In genomic region chr10:79540930-79541329, GRCh38 we compare ENCODE assay signal across 12 cellular contexts. TPM values are rescaled to one million over a fixed set of nuclear protein-coding genes. Genes with fewer than 3 reads are reported as not detected.
DNase-seq lines count a peak whose midpoint lies in the region; ATAC-seq, FAIRE-seq and TF ChIP-seq lines count a peak whose summit lies in the region.
"Not testable (repeated sequence)": the region's sequence is repeated elsewhere in the genome, so short reads cannot be mapped to it uniquely, and the experiment has no call there.
"Had no signal": no experiment of that assay in that cellular context is flagged by ENCODE, and none has a peak within 500 bp of the region (broad histone marks: within the 10 kb centered on the region; RNA-seq: fewer than 3 reads in every experiment).

No MANE protein-coding gene starts in this region.

- not testable (repeated sequence) for TF ChIP-seq CTCF in activated CD8-positive, alpha-beta T cell treated with anti-CD3 and anti-CD28 coated beads for 36 hours (IDR thresholded peaks at IDR 0.05)

- CTCF ChIA-PET in activated CD8-positive, alpha-beta T cell treated with anti-CD3 and anti-CD28 coated beads for 36 hours (lab: Charles Lee), result not testable (repeated sequence)

- intact Hi-C loops in activated CD8-positive, alpha-beta T cell treated with anti-CD3 and anti-CD28 coated beads for 36 hours (cut with micrococcal nuclease), result not testable (repeated sequence)

- POLR2A ChIA-PET in activated CD8-positive, alpha-beta T cell treated with anti-CD3 and anti-CD28 coated beads for 36 hours (lab: Charles Lee), result not testable (repeated sequence)

- H3K4me3 Mint-ChIP-seq in activated CD8-positive, alpha-beta T cell treated with anti-CD3 and anti-CD28 coated beads for 36 hours, result not testable (repeated sequence)

- not testable (repeated sequence) for H3K27me3 Mint-ChIP-seq in activated CD8-positive, alpha-beta T cell treated with anti-CD3 and anti-CD28 coated beads for 36 hours

- peak; percentile 97 for ATAC-seq in GM19043 (IDR thresholded peaks at IDR 0.05; ENCODE audit: low read depth, unreplicated experiment)
- ATAC-seq in GM21447 (IDR thresholded peaks at IDR 0.05; ENCODE audit: unreplicated experiment), result peak; percentile 94
- peak; percentile 92 for ATAC-seq in HG02623 (IDR thresholded peaks at IDR 0.05; ENCODE audit: unreplicated experiment)
- ATAC-seq in HG03045 (IDR thresholded peaks at IDR 0.05; ENCODE audit: unreplicated experiment), result peak; percentile 87
- peak; percentile 88 for ATAC-seq in HG03439 (IDR thresholded peaks at IDR 0.05; ENCODE audit: unreplicated experiment)
- ATAC-seq in activated CD8-positive, alpha-beta T cell treated with anti-CD3 and anti-CD28 coated beads for 36 hours, result peak; percentile 85
- ATAC-seq in stimulated activated naive CD8-positive, alpha-beta T cell treated with anti-CD3 and anti-CD28 coated beads, Interleukin-15, Interleukin-2, amounts not matched to agents 100 U/mL and 50 U/mL, for 24 hours, result peak; percentile 69

- FAIRE-seq in GM18507 (lab: Jason Lieb, UNC), result peak; percentile 83

- not testable (repeated sequence) for H3K4me1 Mint-ChIP-seq in activated CD8-positive, alpha-beta T cell treated with anti-CD3 and anti-CD28 coated beads for 36 hours (ENCODE audit: low read depth)

- not testable (repeated sequence) for H3K9me3 Mint-ChIP-seq in activated CD8-positive, alpha-beta T cell treated with anti-CD3 and anti-CD28 coated beads for 36 hours

- DNase-seq in GM18507 (ENCODE audit: extremely low spot score, insufficient read length, low read depth); activated CD8-positive, alpha-beta T cell treated with anti-CD3 and anti-CD28 coated beads for 36 hours; stimulated activated naive CD8-positive, alpha-beta T cell treated with anti-CD3 and anti-CD28 coated beads, Interleukin-15, Interleukin-2, amounts not matched to agents 100 U/mL and 50 U/mL, for 24 hours: not testable (repeated sequence)

- H3K27ac Mint-ChIP-seq in activated CD8-positive, alpha-beta T cell treated with anti-CD3 and anti-CD28 coated beads for 36 hours, result not testable (repeated sequence)

- not testable (repeated sequence) for H3K36me3 Mint-ChIP-seq in activated CD8-positive, alpha-beta T cell treated with anti-CD3 and anti-CD28 coated beads for 36 hours (ENCODE audit: low read depth)

RNA-seq across cellular contexts. Expression of gene SFTPA2, which starts 19.3 kb away (rescaled TPM):
- total RNA-seq in activated CD8-positive, alpha-beta T cell treated with anti-CD3 and anti-CD28 coated beads for 36 hours, result not detected
- total RNA-seq: chondrocyte; H4; naive thymus-derived CD4-positive, alpha-beta T cell; PC-3 had no signal

RNA-seq across cellular contexts. Expression of gene EIF5AL1, which starts 28.6 kb away (rescaled TPM):
- total RNA-seq in activated CD8-positive, alpha-beta T cell treated with anti-CD3 and anti-CD28 coated beads for 36 hours, result 1 to 10 TPM; 1.0 to 1.1 TPM
